Comparison of ENCODE assay signal across 19 cellular contexts in genomic region chr13:111080642-111081041, GRCh38. TPM values are rescaled to one million over a fixed set of nuclear protein-coding genes. Genes with fewer than 3 reads are reported as not detected.
DNase-seq lines count a peak whose midpoint lies in the region; ATAC-seq and TF ChIP-seq lines count a peak whose summit lies in the region.
"Had no signal": no experiment of that assay in that cellular context is flagged by ENCODE, and none has a peak within 500 bp of the region (broad histone marks: within the 10 kb centered on the region; RNA-seq: fewer than 3 reads in every experiment).

No MANE protein-coding gene starts in this region.

- H3K27ac Mint-ChIP-seq in WTC11 = no peak overlapping the region
- no peak overlapping the region for H3K27ac Mint-ChIP-seq in neural progenitor cell
- H3K27ac Mint-ChIP-seq: CD8-positive, alpha-beta T cell; HFFc6 had no signal

- no peaks in the 10 kb centered on the region for H3K9me3 ChIP-seq in esophagus muscularis mucosa
- no peaks in the 10 kb centered on the region for H3K9me3 ChIP-seq in neural progenitor cell (ENCODE audit: low read depth)
- no peaks in the 10 kb centered on the region for H3K9me3 ChIP-seq in esophagus squamous epithelium
- H3K9me3 ChIP-seq: A549, Caco-2, HAP-1 had no signal

- no peaks in the 10 kb centered on the region; the same call in 1 of the 2 replicates for H3K27me3 Mint-ChIP-seq in WTC11 (ENCODE audit: low read depth)
- H3K27me3 Mint-ChIP-seq in neural progenitor cell (ENCODE audit: insufficient read depth, low read depth) = peaks cover 9% of the 10 kb centered on the region

- peaks cover 6% of the 10 kb centered on the region for H3K4me1 Mint-ChIP-seq in WTC11
- H3K4me1 Mint-ChIP-seq in neural progenitor cell = peaks cover 10% of the 10 kb centered on the region

- H2AFZ ChIP-seq in neural progenitor cell (replicated peaks) = no peak overlapping the region

- intact Hi-C loops in esophagus muscularis mucosa (cut with DNase I) (no loop called here), esophagus squamous epithelium (cut with DNase I) (no loop called here)

- WGBS in esophagus muscularis mucosa = 75% methylated on average over 5 of the region's 5 CpGs
- WGBS in esophagus squamous epithelium, 2 donors = 60 to 70% methylated on average over 3 to 5 of the region's 5 CpGs

- H3K27ac ChIP-seq in esophagus muscularis mucosa (replicated peaks in 1 of 4) (no peak overlapping the region), neural progenitor cell (no peak overlapping the region), esophagus squamous epithelium (no peak overlapping the region)
- H3K27ac ChIP-seq: A549 had no signal

- TF ChIP-seq CTCF in WTC11 (IDR thresholded peaks at IDR 0.05) (no peak), esophagus muscularis mucosa (IDR thresholded peaks at IDR 0.05) (no peak), neural progenitor cell (IDR thresholded peaks at IDR 0.05) (no peak), esophagus squamous epithelium (IDR thresholded peaks at IDR 0.05) (no peak)

- CTCF ChIA-PET in WTC11 (lab: Charles Lee) = interaction anchor here (4.8 kb wide), 1 partner anchor 13 kb away, joined by 29 read pairs; no protein-coding TSS in a partner anchor

- no peak overlapping the region for H3K9ac ChIP-seq in neural progenitor cell

- H3K4me3 ChIP-seq in H7 (ENCODE audit: insufficient read depth, low read depth, low read length) (no peak overlapping the region), esophagus muscularis mucosa (no peak overlapping the region), neural progenitor cell (no peak overlapping the region), esophagus squamous epithelium (no peak overlapping the region)
- H3K4me3 ChIP-seq: A549, HAP-1 had no signal

- ATAC-seq in WTC11 (peak; percentile 77), HG03159 (IDR thresholded peaks at IDR 0.05; ENCODE audit: unreplicated experiment) (no peak)
- ATAC-seq: A549; CD8-positive, alpha-beta T cell had no signal

- H3K4me2 ChIP-seq in neural progenitor cell = no peak overlapping the region
- H3K4me2 ChIP-seq: A549 had no signal

- H3K9me3 Mint-ChIP-seq in WTC11 (peaks cover 2% of the 10 kb centered on the region), neural progenitor cell (peaks cover 11% of the 10 kb centered on the region)
- H3K9me3 Mint-ChIP-seq: HFFc6 had no signal

- H3K27me3 ChIP-seq in H7 (ENCODE audit: control insufficient read depth, insufficient read depth, low read length) = no peaks in the 10 kb centered on the region
- H3K27me3 ChIP-seq in esophagus muscularis mucosa = peaks cover 0 to 4% (median 0%) of the 10 kb centered on the region in 4 donors
- no peaks in the 10 kb centered on the region for H3K27me3 ChIP-seq in neural progenitor cell
- peaks cover 0 to 4% (median 0%) of the 10 kb centered on the region in 4 donors for H3K27me3 ChIP-seq in esophagus squamous epithelium

- POLR2A ChIA-PET in WTC11 (lab: Charles Lee) = no interaction called here

- no peak overlapping the region for H3K4me3 Mint-ChIP-seq in WTC11
- no peak overlapping the region for H3K4me3 Mint-ChIP-seq in neural progenitor cell
- H3K4me3 Mint-ChIP-seq: CD8-positive, alpha-beta T cell; HFFc6 had no signal

- peaks cover 0 to 4% (median 0%) of the 10 kb centered on the region in 4 donors for H3K4me1 ChIP-seq in esophagus muscularis mucosa
- H3K4me1 ChIP-seq in neural progenitor cell = no peaks in the 10 kb centered on the region
- H3K4me1 ChIP-seq in esophagus squamous epithelium = no peaks in the 10 kb centered on the region
- H3K4me1 ChIP-seq: A549, Caco-2, HAP-1 had no signal

- TF ChIP-seq POLR2A in esophagus muscularis mucosa (IDR thresholded peaks at IDR 0.05; ENCODE audit: low read depth) (no peak), esophagus squamous epithelium (IDR thresholded peaks at IDR 0.05) (no peak)

- H3F3A ChIP-seq in neural progenitor cell (ENCODE audit: low read depth) = no peaks in the 10 kb centered on the region

- H3K36me3 Mint-ChIP-seq in WTC11 (peaks cover 3% of the 10 kb centered on the region; the same call in 1 of the 2 replicates), neural progenitor cell (no peaks in the 10 kb centered on the region)
- H3K36me3 Mint-ChIP-seq: CD8-positive, alpha-beta T cell had no signal

- no peaks in the 10 kb centered on the region for H4K20me1 ChIP-seq in neural progenitor cell (ENCODE audit: low read depth)

- no peaks in the 10 kb centered on the region for H3K79me2 ChIP-seq in neural progenitor cell (ENCODE audit: low read depth)

- no peak for TF ChIP-seq EP300 in esophagus muscularis mucosa (IDR thresholded peaks at IDR 0.05)

- DNase-seq in H7 = peak; percentile 71
- DNase-seq in WTC11 (ENCODE audit: low spot score) = no peak
- DNase-seq in esophagus muscularis mucosa (ENCODE audit: extremely low spot score) = peak; percentile 66
- DNase-seq in neural progenitor cell (ENCODE audit: low spot score) = peak; percentile 24
- no peak for DNase-seq in mucosa of gallbladder (ENCODE audit: low spot score)
- DNase-seq in esophagus squamous epithelium (lab: John Stamatoyannopoulos, UW) = no peak
- DNase-seq in Ammon's horn (ENCODE audit: low spot score) = no peak
- DNase-seq: 8988T; ACHN; AML-193; C1 segment of cervical spinal cord; Caco-2; CD8-positive, alpha-beta T cell; DMS153; DND-41; HFFc6 had no signal

- H3K36me3 ChIP-seq in H7 (replicated peaks; ENCODE audit: control insufficient read depth, insufficient read depth, low read length) = no peaks in the 10 kb centered on the region
- H3K36me3 ChIP-seq in esophagus muscularis mucosa = no peaks in the 10 kb centered on the region
- H3K36me3 ChIP-seq in neural progenitor cell = no peaks in the 10 kb centered on the region
- H3K36me3 ChIP-seq in esophagus squamous epithelium = no peaks in the 10 kb centered on the region
- H3K36me3 ChIP-seq: HAP-1 had no signal

TF ChIP-seq in WTC11, 78 proteins besides CTCF, POLR2A, EP300 and RAD21:
- no peak for TF ChIP-seq AFF4 (CRISPR knock-in tag; IDR thresholded peaks at IDR 0.05; ENCODE audit: borderline replicate concordance)
- TF ChIP-seq, protein P1, sequence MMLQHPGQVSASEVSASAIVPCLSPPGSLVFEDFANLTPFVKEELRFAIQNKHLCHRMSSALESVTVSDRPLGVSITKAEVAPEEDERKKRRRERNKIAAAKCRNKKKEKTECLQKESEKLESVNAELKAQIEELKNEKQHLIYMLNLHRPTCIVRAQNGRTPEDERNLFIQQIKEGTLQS (CRISPR knock-in tag; conservative IDR thresholded peaks at IDR 0.05) = no peak
- TF ChIP-seq NR3C1 (CRISPR knock-in tag; conservative IDR thresholded peaks at IDR 0.05; ENCODE audit: low read depth) = no peak

RNA-seq across cellular contexts. Expression of gene ARHGEF7, which starts 34.5 kb away (rescaled TPM):
- total RNA-seq in H7 (2014; rRNA removed; shearing (Covaris generic)) = 20.8 and 31.6 TPM in 2 replicates
- 43.3 to 47.3 TPM (median 44.3 TPM) in 3 replicates for total RNA-seq in WTC11 (2021)
- 10 to 100 TPM; 36.0 to 53.6 (median 45.1) TPM for total RNA-seq in esophagus muscularis mucosa
- total RNA-seq in neural progenitor cell (ENCODE audit: low replicate concordance) = 58.9 and 64.6 TPM in 2 replicates
- total RNA-seq in mucosa of gallbladder = 70.7 TPM
- total RNA-seq in esophagus squamous epithelium = 10 to 100 TPM; 11.5 to 57.2 (median 36.5) TPM

Comparison
In these comparisons a context has a peak if more than half of its experiments do, and no peak if none do; other contexts are left out.
1. DNase-seq: peak in H7 (single experiment), esophagus muscularis mucosa (single experiment) and neural progenitor cell (single experiment); none in WTC11 (single experiment), mucosa of gallbladder (single experiment), esophagus squamous epithelium (single experiment) and Ammon's horn (single experiment).